Comparison of ENCODE assay signal across 1 cellular context in the genomic region with DNA sequence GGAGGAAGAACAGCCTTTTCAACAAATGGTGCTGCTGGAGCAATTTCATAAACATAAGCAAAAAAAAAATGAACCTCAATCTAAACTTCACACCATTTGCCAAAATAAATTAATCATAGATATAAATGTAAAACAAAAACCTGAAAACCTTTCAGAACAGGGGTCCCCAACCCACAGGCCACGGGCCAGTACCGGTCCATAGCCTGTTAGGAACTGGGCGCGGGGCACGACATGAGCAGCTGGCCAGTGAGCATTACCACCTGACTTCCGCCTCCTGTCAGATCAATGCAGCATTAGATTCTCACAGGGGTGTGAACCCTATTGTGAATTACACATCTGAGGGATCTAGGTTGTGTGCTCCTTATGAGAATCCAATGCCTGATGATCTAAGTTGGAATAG.
TF ChIP-seq lines count a peak whose summit lies in the region.

No MANE protein-coding gene starts in this region.

TF ChIP-seq in WTC11, 78 proteins besides CTCF, POLR2A, EP300 and RAD21 (continued from another document):
- no peak for TF ChIP-seq FOXK1 (CRISPR knock-in tag; IDR thresholded peaks at IDR 0.05)
- TF ChIP-seq ZNF396 (CRISPR knock-in tag; IDR thresholded peaks at IDR 0.05; ENCODE audit: borderline replicate concordance), result no peak
- no peak for TF ChIP-seq CDX4 (CRISPR knock-in tag; IDR thresholded peaks at IDR 0.05; ENCODE audit: borderline replicate concordance)
- no peak for TF ChIP-seq ZNF219 (CRISPR knock-in tag; IDR thresholded peaks at IDR 0.05; ENCODE audit: borderline replicate concordance)
- TF ChIP-seq RORB (CRISPR knock-in tag; IDR thresholded peaks at IDR 0.05), result no peak
- no peak for TF ChIP-seq ZBTB21 (CRISPR knock-in tag; IDR thresholded peaks at IDR 0.05; ENCODE audit: borderline replicate concordance)
- TF ChIP-seq ESRRA (CRISPR knock-in tag; IDR thresholded peaks at IDR 0.05; ENCODE audit: borderline replicate concordance), result no peak
